Comparison of ENCODE assay signal across 28 cellular contexts in genomic region chr1:208423522-208423921, GRCh38.
"Had no signal": no experiment of that assay in that cellular context is flagged by ENCODE, and none has a peak within 500 bp of the region (broad histone marks: within the 10 kb centered on the region; RNA-seq: fewer than 3 reads in every experiment).

No MANE protein-coding gene starts in this region.

- H3K27ac Mint-ChIP-seq: effector memory CD8-positive, alpha-beta T cell; naive thymus-derived CD4-positive, alpha-beta T cell; nephron; neural progenitor cell; stimulated activated effector memory CD8-positive, alpha-beta T cell treated with anti-CD3 and anti-CD28 coated beads, Interleukin-12 subunit alpha, Interleukin-12 subunit beta, amount 100 ng/mL, for 72 hours had no signal

- H3K9me3 Mint-ChIP-seq: effector memory CD8-positive, alpha-beta T cell; nephron; stimulated activated effector memory CD8-positive, alpha-beta T cell treated with anti-CD3 and anti-CD28 coated beads, Interleukin-12 subunit alpha, Interleukin-12 subunit beta, amount 100 ng/mL, for 72 hours had no signal

- H3K27me3 ChIP-seq: esophagus squamous epithelium, left lung, neural progenitor cell, right atrium auricular region, stomach, thyroid gland, vagina had no signal

- H3K4me3 Mint-ChIP-seq: effector memory CD8-positive, alpha-beta T cell; naive thymus-derived CD4-positive, alpha-beta T cell; nephron; neural progenitor cell; stimulated activated effector memory CD8-positive, alpha-beta T cell treated with anti-CD3 and anti-CD28 coated beads, Interleukin-12 subunit alpha, Interleukin-12 subunit beta, amount 100 ng/mL, for 72 hours had no signal

- H3K36me3 ChIP-seq: esophagus squamous epithelium, heart right ventricle, left lung, neural progenitor cell, prostate gland, right atrium auricular region, stomach, thyroid gland, vagina had no signal

- ATAC-seq: effector memory CD8-positive, alpha-beta T cell; heart right ventricle; left cardiac atrium; left lung; naive thymus-derived CD4-positive, alpha-beta T cell; sciatic nerve; stimulated activated effector memory CD8-positive, alpha-beta T cell treated with anti-CD3 and anti-CD28 coated beads, Interleukin-12 subunit alpha, Interleukin-12 subunit beta, amount 100 ng/mL, for 72 hours had no signal

- H3K9me3 ChIP-seq: esophagus squamous epithelium, left lung, prostate gland, stomach, thyroid gland, vagina had no signal

- H3K36me3 Mint-ChIP-seq: naive thymus-derived CD4-positive, alpha-beta T cell; neural progenitor cell; stimulated activated effector memory CD8-positive, alpha-beta T cell treated with anti-CD3 and anti-CD28 coated beads, Interleukin-12 subunit alpha, Interleukin-12 subunit beta, amount 100 ng/mL, for 72 hours had no signal

- DNase-seq: effector memory CD8-positive, alpha-beta T cell; erythroblast; esophagus squamous epithelium; foreskin melanocyte; glutamatergic neuron; heart right ventricle; hippocampal formation; left cardiac atrium; left lung; mammary epithelial cell; mesendoderm; midbrain; naive thymus-derived CD4-positive, alpha-beta T cell; stimulated activated CD4-positive, alpha-beta T cell treated with anti-CD3 and anti-CD28 coated beads, Interleukin-12 subunit alpha, Interleukin-12 subunit beta, amount 100 ng/mL, for 4 hours; stimulated activated CD4-positive, alpha-beta T cell treated with anti-CD3 and anti-CD28 coated beads, Interleukin-1b, Interleukin-23, amount 100 ng/mL, for 48 hours; stimulated activated CD4-positive, alpha-beta T cell treated with anti-CD3 and anti-CD28 coated beads, Interleukin-4, amount 100 ng/mL, for 24 hours; stimulated activated naive CD4-positive, alpha-beta T cell treated with Interleukin-2 at 50 U/mL for 16 hours; stomach; thyroid gland; trophoblast cell had no signal

- H3K4me1 ChIP-seq: esophagus squamous epithelium, heart right ventricle, left lung, prostate gland, right atrium auricular region, stomach, vagina had no signal

- H3K27me3 Mint-ChIP-seq: effector memory CD8-positive, alpha-beta T cell had no signal

- H3K4me3 ChIP-seq: esophagus squamous epithelium, heart right ventricle, left lung, neural progenitor cell, prostate gland, right atrium auricular region, smooth muscle cell, stomach, thyroid gland, vagina had no signal

- H3K27ac ChIP-seq: esophagus squamous epithelium, heart right ventricle, left lung, neural progenitor cell, prostate gland, right atrium auricular region, stomach, thyroid gland, vagina had no signal

- H3K4me1 Mint-ChIP-seq: naive thymus-derived CD4-positive, alpha-beta T cell; neural progenitor cell; stimulated activated effector memory CD8-positive, alpha-beta T cell treated with anti-CD3 and anti-CD28 coated beads, Interleukin-12 subunit alpha, Interleukin-12 subunit beta, amount 100 ng/mL, for 72 hours had no signal
